In genomic region chr6:32851025-32851424, GRCh38 we compare ENCODE assay signal across 15 cellular contexts. TPM values are rescaled to one million over a fixed set of nuclear protein-coding genes. Genes with fewer than 3 reads are reported as not detected.
A peak's percentile ranks its signal among the peaks of the same experiment; 100 is the strongest.
DNase-seq lines count a peak whose midpoint lies in the region; ATAC-seq and TF ChIP-seq lines count a peak whose summit lies in the region.
"Had no signal": no experiment of that assay in that cellular context is flagged by ENCODE, and none has a peak within 500 bp of the region (broad histone marks: within the 10 kb centered on the region; RNA-seq: fewer than 3 reads in every experiment).

No MANE protein-coding gene starts in this region.

- peak overlapping the region; percentile 99 for H3K27ac Mint-ChIP-seq in activated naive CD4-positive, alpha-beta T cell treated with anti-CD3 and anti-CD28 coated beads, Interleukin-2, amount 50 U/mL, for 24 hours
- peak overlapping the region; percentile 93 for H3K27ac Mint-ChIP-seq in activated T-helper 17 cell treated with anti-CD3 and anti-CD28 coated beads, Interleukin-2, amount 50 U/mL, for 72 hours
- H3K27ac Mint-ChIP-seq in memory B cell = peak overlapping the region; percentile 37

- peaks cover 69% of the 10 kb centered on the region for H3K4me1 Mint-ChIP-seq in activated naive CD4-positive, alpha-beta T cell treated with anti-CD3 and anti-CD28 coated beads, Interleukin-2, amount 50 U/mL, for 24 hours
- H3K4me1 Mint-ChIP-seq in activated T-helper 17 cell treated with anti-CD3 and anti-CD28 coated beads, Interleukin-2, amount 50 U/mL, for 72 hours = peaks cover 46% of the 10 kb centered on the region
- H3K4me1 Mint-ChIP-seq in memory B cell = peaks cover 60% of the 10 kb centered on the region

- no peak for ATAC-seq in activated T-helper 17 cell treated with anti-CD3 and anti-CD28 coated beads, Interleukin-2, amount 50 U/mL, for 72 hours (replicated peaks)
- no peak for ATAC-seq in memory B cell (ENCODE audit: low read depth)
- ATAC-seq in upper lobe of right lung = no peak
- ATAC-seq in foreskin keratinocyte = no peak
- no peak for ATAC-seq in left colon

- H3K36me3 ChIP-seq in upper lobe of right lung = peaks cover 56% of the 10 kb centered on the region

- peak overlapping the region; percentile 100 for H3K4me3 Mint-ChIP-seq in activated naive CD4-positive, alpha-beta T cell treated with anti-CD3 and anti-CD28 coated beads, Interleukin-2, amount 50 U/mL, for 24 hours
- peak overlapping the region; percentile 95 for H3K4me3 Mint-ChIP-seq in activated T-helper 17 cell treated with anti-CD3 and anti-CD28 coated beads, Interleukin-2, amount 50 U/mL, for 72 hours
- H3K4me3 Mint-ChIP-seq in memory B cell = peak overlapping the region; percentile 65

- DNase-seq in activated naive CD4-positive, alpha-beta T cell (lab: John Stamatoyannopoulos, UW) = no peak
- DNase-seq in memory B cell (ENCODE audit: low spot score in 2 of 2) (no peak), upper lobe of right lung (no peak), foreskin keratinocyte (no peak), left colon (no peak), activated gamma-delta T cell (lab: John Stamatoyannopoulos, UW) (no peak)
- DNase-seq: DMS79 treated with DMSO at 0.1 percent for 48 hours, mesendoderm, NCI-H1436, NCI-H446 had no signal

- H3K27me3 Mint-ChIP-seq in activated naive CD4-positive, alpha-beta T cell treated with anti-CD3 and anti-CD28 coated beads, Interleukin-2, amount 50 U/mL, for 24 hours = no peaks in the 10 kb centered on the region
- no peaks in the 10 kb centered on the region for H3K27me3 Mint-ChIP-seq in activated T-helper 17 cell treated with anti-CD3 and anti-CD28 coated beads, Interleukin-2, amount 50 U/mL, for 72 hours
- H3K27me3 Mint-ChIP-seq in memory B cell = no peaks in the 10 kb centered on the region

- intact Hi-C loops in upper lobe of right lung (cut with DNase I) (no loop called here), left colon (cut with DNase I, micrococcal nuclease) (no loop called here)

- H3K4me1 ChIP-seq in upper lobe of right lung = peaks cover 36% of the 10 kb centered on the region
- H3K4me1 ChIP-seq in foreskin keratinocyte = no peaks in the 10 kb centered on the region

- no peak for TF ChIP-seq CTCF in upper lobe of right lung (IDR thresholded peaks at IDR 0.05)
- no peak for TF ChIP-seq CTCF in foreskin keratinocyte (conservative IDR thresholded peaks at IDR 0.05)

- peak overlapping the region; percentile 11 for H3K4me3 ChIP-seq in upper lobe of right lung

- H3K9me3 Mint-ChIP-seq in activated naive CD4-positive, alpha-beta T cell treated with anti-CD3 and anti-CD28 coated beads, Interleukin-2, amount 50 U/mL, for 24 hours = no peaks in the 10 kb centered on the region
- H3K9me3 Mint-ChIP-seq in activated T-helper 17 cell treated with anti-CD3 and anti-CD28 coated beads, Interleukin-2, amount 50 U/mL, for 72 hours = peaks cover 3% of the 10 kb centered on the region
- H3K9me3 Mint-ChIP-seq in memory B cell = no peaks in the 10 kb centered on the region

- H3K27ac ChIP-seq in upper lobe of right lung (no peak overlapping the region), foreskin keratinocyte (no peak overlapping the region)
- H3K27ac ChIP-seq: HL-60, KMS-11 had no signal

- H3K27me3 ChIP-seq in upper lobe of right lung = no peaks in the 10 kb centered on the region
- no peaks in the 10 kb centered on the region for H3K27me3 ChIP-seq in foreskin keratinocyte

- no peaks in the 10 kb centered on the region for H3K9me3 ChIP-seq in upper lobe of right lung

- H3K36me3 Mint-ChIP-seq in activated naive CD4-positive, alpha-beta T cell treated with anti-CD3 and anti-CD28 coated beads, Interleukin-2, amount 50 U/mL, for 24 hours = peaks cover 62% of the 10 kb centered on the region
- peaks cover 95% of the 10 kb centered on the region for H3K36me3 Mint-ChIP-seq in activated T-helper 17 cell treated with anti-CD3 and anti-CD28 coated beads, Interleukin-2, amount 50 U/mL, for 72 hours (ENCODE audit: low read depth)
- peaks cover 56% of the 10 kb centered on the region for H3K36me3 Mint-ChIP-seq in memory B cell

RNA-seq across cellular contexts. Expression of gene TAP1, which starts 2.5 kb away (rescaled TPM):
- 100 to 1,000 TPM; 302 to 387 TPM for total RNA-seq in activated T-helper 17 cell treated with anti-CD3 and anti-CD28 coated beads, Interleukin-2, amount 50 U/mL, for 72 hours
- total RNA-seq in upper lobe of right lung (60.4 TPM), foreskin keratinocyte (77.4 and 79.2 TPM in 2 replicates), left colon (100 to 1,000 TPM in 1 of 2 donors, 10 to 100 TPM in 1; 73.5 to 118 TPM)
- polyA plus RNA-seq in foreskin keratinocyte = 68.0 and 75.5 TPM in 2 replicates

RNA-seq across cellular contexts. Expression of gene PSMB9, which starts 3.0 kb away (rescaled TPM):
- total RNA-seq in activated T-helper 17 cell treated with anti-CD3 and anti-CD28 coated beads, Interleukin-2, amount 50 U/mL, for 72 hours = 100 to 1,000 TPM; 203 to 215 TPM
- 47.2 TPM for total RNA-seq in upper lobe of right lung
- 33.9 and 44.1 TPM in 2 replicates for total RNA-seq in foreskin keratinocyte
- 71.1 and 76.9 TPM in 2 replicates for polyA plus RNA-seq in foreskin keratinocyte
- 10 to 100 TPM; 26.3 to 72.2 TPM for total RNA-seq in left colon

RNA-seq across cellular contexts. Expression of gene PSMB8, which starts 7.2 kb away (rescaled TPM):
- total RNA-seq in activated T-helper 17 cell treated with anti-CD3 and anti-CD28 coated beads, Interleukin-2, amount 50 U/mL, for 72 hours = 100 to 1,000 TPM; 286 to 344 TPM
- total RNA-seq in upper lobe of right lung (86.9 TPM), foreskin keratinocyte (88.1 and 89.7 TPM in 2 replicates), left colon (100 to 1,000 TPM; 110 to 168 TPM)
- polyA plus RNA-seq in foreskin keratinocyte = 119 and 125 TPM in 2 replicates

RNA-seq across cellular contexts. Expression of gene TAP2, which starts 12.5 kb away (rescaled TPM):
- total RNA-seq in activated T-helper 17 cell treated with anti-CD3 and anti-CD28 coated beads, Interleukin-2, amount 50 U/mL, for 72 hours = 100 to 1,000 TPM in 1 of 2 donors, 10 to 100 TPM in 1; 94.0 to 169 TPM
- total RNA-seq in upper lobe of right lung (56.4 TPM), foreskin keratinocyte (52.8 and 67.4 TPM in 2 replicates), left colon (100 to 1,000 TPM in 1 of 2 donors, 10 to 100 TPM in 1; 38.9 to 109 TPM)
- polyA plus RNA-seq in foreskin keratinocyte = 52.7 and 64.8 TPM in 2 replicates

RNA-seq across cellular contexts. Expression of gene HLA-DOB, which starts 34.2 kb away (rescaled TPM):
- 1 to 10 TPM; 2.8 to 4.2 TPM for total RNA-seq in activated T-helper 17 cell treated with anti-CD3 and anti-CD28 coated beads, Interleukin-2, amount 50 U/mL, for 72 hours
- total RNA-seq in upper lobe of right lung (0.64 TPM), foreskin keratinocyte (3.0 and 3.4 TPM in 2 replicates), left colon (1 to 10 TPM in 1 of 2 donors, under 1 TPM in 1; 0.64 to 1.7 TPM)
- 3.0 and 3.5 TPM in 2 replicates for polyA plus RNA-seq in foreskin keratinocyte
- total RNA-seq: frontal cortex had no signal

Comparison
In these comparisons a context has a peak if more than half of its experiments do, and no peak if none do; other contexts are left out.
1. H3K27ac Mint-ChIP-seq: peak in every context shown above with its lines; median percentile 99 in activated naive CD4-positive, alpha-beta T cell treated with anti-CD3 and anti-CD28 coated beads, Interleukin-2, amount 50 U/mL, for 24 hours; 93 in activated T-helper 17 cell treated with anti-CD3 and anti-CD28 coated beads, Interleukin-2, amount 50 U/mL, for 72 hours; 37 in memory B cell.